In the genomic region with DNA sequence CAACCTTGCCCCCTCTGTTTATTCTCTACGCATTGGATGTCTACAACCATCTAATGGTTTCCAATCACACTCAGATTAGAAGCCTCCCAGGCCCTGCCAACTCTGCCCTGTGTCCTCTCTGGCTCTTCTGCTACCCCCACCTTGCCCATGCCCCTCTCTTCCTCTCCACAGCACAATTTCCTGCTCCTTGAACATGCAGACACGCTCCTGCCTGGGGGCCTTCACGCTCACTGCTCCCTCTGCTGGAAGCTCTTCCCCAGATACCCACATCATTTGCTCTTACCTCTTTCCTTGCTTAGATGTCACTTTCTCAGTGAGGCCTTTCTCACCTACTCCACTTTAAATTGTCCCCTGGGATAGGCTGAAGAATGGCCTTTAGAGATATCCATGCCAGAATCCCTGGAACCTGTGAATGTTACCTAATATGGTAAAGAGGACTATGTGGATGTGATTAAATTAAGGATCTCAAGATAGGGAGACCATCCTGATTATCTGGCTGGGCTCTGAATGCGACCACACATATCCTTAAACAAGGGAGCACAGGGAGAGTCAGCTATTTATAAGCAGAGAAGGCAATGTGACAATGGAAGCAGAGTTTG, we compare ENCODE assay signal across 9 cellular contexts. TPM values are rescaled to one million over a fixed set of nuclear protein-coding genes. Genes with fewer than 3 reads are reported as not detected.
DNase-seq lines count a peak whose midpoint lies in the region; ATAC-seq, FAIRE-seq and TF ChIP-seq lines count a peak whose summit lies in the region.
"Had no signal": no experiment of that assay in that cellular context is flagged by ENCODE, and none has a peak within 500 bp of the region (broad histone marks: within the 10 kb centered on the region; RNA-seq: fewer than 3 reads in every experiment).

No MANE protein-coding gene starts in this region.

- TF ChIP-seq RAD21 in K562 (CRISPR knock-in tag; conservative IDR thresholded peaks at IDR 0.05 in 1 of 2, IDR thresholded peaks at IDR 0.05 in 1 of 2) = peak in 1 of 2 experiments; percentile 14; a peak in 1 of 4 replicates

- no peak overlapping the region for H3K4me3 ChIP-seq in LNCaP clone FGC (ENCODE audit: low read depth, low read length)
- H3K4me3 ChIP-seq in K562 = no peak overlapping the region

- no peaks in the 10 kb centered on the region for H3K36me3 Mint-ChIP-seq in activated naive CD8-positive, alpha-beta T cell treated with anti-CD3 and anti-CD28 coated beads, Interleukin-2, amount 10 ng/mL, durations not matched to agents 7 days and 5 days
- H3K36me3 Mint-ChIP-seq in activated naive CD8-positive, alpha-beta T cell treated with anti-CD3 and anti-CD28 coated beads, Interleukin-2, amount 50 U/mL, for 24 hours (ENCODE audit: low read depth) = no peaks in the 10 kb centered on the region
- H3K36me3 Mint-ChIP-seq: activated naive CD8-positive, alpha-beta T cell had no signal

- H3K9me1 ChIP-seq in K562 (ENCODE audit: control insufficient read depth, insufficient read depth, low read length) = no peaks in the 10 kb centered on the region

- no peak overlapping the region for H3K27ac ChIP-seq in K562 (ENCODE audit: extremely low read depth, low read depth, low read length)

- BruUV-seq in K562 (replicated peaks; lab: Mats Ljungman, UMichigan) = no TSS peak

- peak; percentile 52 for ATAC-seq in activated naive CD8-positive, alpha-beta T cell treated with anti-CD3 and anti-CD28 coated beads, Interleukin-2, amount 10 ng/mL, durations not matched to agents 7 days and 5 days (ENCODE audit: low read depth)
- no peak for ATAC-seq in activated naive CD8-positive, alpha-beta T cell treated with anti-CD3 and anti-CD28 coated beads, Interleukin-2, amount 50 U/mL, for 24 hours
- peak; percentile 57; the same call in 2 of the 3 replicates for ATAC-seq in K562
- no peak for ATAC-seq in HG02981 (IDR thresholded peaks at IDR 0.05; ENCODE audit: unreplicated experiment)

- H3K79me2 ChIP-seq in K562 (ENCODE audit: control insufficient read depth, insufficient read depth, low read length) = no peaks in the 10 kb centered on the region

- 3% methylated on average over 4 of the region's 4 CpGs for WGBS in K562 (ENCODE audit: insufficient coverage, low coverage, missing lambda C conversion rate)

- H3K4me2 ChIP-seq in K562 (ENCODE audit: insufficient read depth, low read length) = no peak overlapping the region

- no peak for DNase-seq in activated naive CD8-positive, alpha-beta T cell treated with anti-CD3 and anti-CD28 coated beads, Interleukin-2, amount 10 ng/mL, durations not matched to agents 7 days and 5 days
- DNase-seq in activated naive CD8-positive, alpha-beta T cell treated with anti-CD3 and anti-CD28 coated beads, Interleukin-2, amount 50 U/mL, for 24 hours = no peak
- DNase-seq in LNCaP clone FGC (ENCODE audit: low read depth) (no peak), K562 (ENCODE audit: extremely low read depth in 1 of 4, low spot score in 3 of 4) (peak; percentile 15 to 25 (median 20)), medulla oblongata (ENCODE audit: extremely low spot score) (peak; percentile 21), NCI-H2107 (lab: John Stamatoyannopoulos, UW) (no peak), 8988T (no peak)

- TF ChIP-seq CTCF in LNCaP clone FGC (IDR thresholded peaks at IDR 0.05; ENCODE audit: control insufficient read depth, extremely low read depth, insufficient read depth) (peak; percentile 61), K562 (IDR thresholded peaks at IDR 0.05 in 2 of 3, conservative IDR thresholded peaks at IDR 0.05 in 1 of 3; ENCODE audit: insufficient read depth in 2 of 3, low read depth in 1 of 3, low read length in 3 of 3) (peak; percentile 38 to 43 (median 40); a peak in 4 of 6 replicates)

- in situ Hi-C loops in K562 (cut with MboI) = no loop called here

- POLR2A ChIA-PET in activated naive CD8-positive, alpha-beta T cell treated with anti-CD3 and anti-CD28 coated beads, Interleukin-2, amount 10 ng/mL, durations not matched to agents 7 days and 5 days (lab: Charles Lee) = no interaction called here
- POLR2A ChIA-PET in K562 (lab: Yijun Ruan, JAX) = no interaction called here

- peaks cover 12% of the 10 kb centered on the region for H3K27me3 Mint-ChIP-seq in activated naive CD8-positive, alpha-beta T cell treated with anti-CD3 and anti-CD28 coated beads, Interleukin-2, amount 10 ng/mL, durations not matched to agents 7 days and 5 days
- H3K27me3 Mint-ChIP-seq in activated naive CD8-positive, alpha-beta T cell treated with anti-CD3 and anti-CD28 coated beads, Interleukin-2, amount 50 U/mL, for 24 hours = peaks cover 1% of the 10 kb centered on the region
- H3K27me3 Mint-ChIP-seq: activated naive CD8-positive, alpha-beta T cell had no signal

- H3K9ac ChIP-seq in K562 (ENCODE audit: insufficient read depth in 1 of 2, low read depth in 2 of 2, low read length in 2 of 2) = no peak overlapping the region

- no peak for TF ChIP-seq POLR2A in K562 (conservative IDR thresholded peaks at IDR 0.05)

- no peak overlapping the region for H2AFZ ChIP-seq in K562 (ENCODE audit: low read depth, low read length)

- H3K4me1 Mint-ChIP-seq in activated naive CD8-positive, alpha-beta T cell treated with anti-CD3 and anti-CD28 coated beads, Interleukin-2, amount 10 ng/mL, durations not matched to agents 7 days and 5 days = peaks cover 5% of the 10 kb centered on the region
- H3K4me1 Mint-ChIP-seq in activated naive CD8-positive, alpha-beta T cell treated with anti-CD3 and anti-CD28 coated beads, Interleukin-2, amount 50 U/mL, for 24 hours = no peaks in the 10 kb centered on the region

- H3K4me1 ChIP-seq in K562 (replicated peaks in 1 of 2; ENCODE audit: control insufficient read depth in 2 of 2, insufficient read depth in 2 of 2, low read length in 2 of 2) = no peaks in the 10 kb centered on the region

- no peaks in the 10 kb centered on the region for H3K36me3 ChIP-seq in K562 (ENCODE audit: control insufficient read depth, insufficient read depth, low read length)

- H3K4me3 Mint-ChIP-seq in activated naive CD8-positive, alpha-beta T cell treated with anti-CD3 and anti-CD28 coated beads, Interleukin-2, amount 10 ng/mL, durations not matched to agents 7 days and 5 days = no peak overlapping the region
- H3K4me3 Mint-ChIP-seq in activated naive CD8-positive, alpha-beta T cell treated with anti-CD3 and anti-CD28 coated beads, Interleukin-2, amount 50 U/mL, for 24 hours = no peak overlapping the region
- H3K4me3 Mint-ChIP-seq: activated naive CD8-positive, alpha-beta T cell had no signal

- no peak for FAIRE-seq in K562 (lab: Jason Lieb, UNC)

- TF ChIP-seq EP300 in K562 (IDR thresholded peaks at IDR 0.05; ENCODE audit: low read length) = no peak

- CTCF ChIA-PET in K562 (lab: Yijun Ruan, JAX; ENCODE audit: low intra/inter-chr PET ratio) = no interaction called here

- H3K27ac Mint-ChIP-seq in activated naive CD8-positive, alpha-beta T cell treated with anti-CD3 and anti-CD28 coated beads, Interleukin-2, amount 10 ng/mL, durations not matched to agents 7 days and 5 days = no peak overlapping the region
- H3K27ac Mint-ChIP-seq in activated naive CD8-positive, alpha-beta T cell treated with anti-CD3 and anti-CD28 coated beads, Interleukin-2, amount 50 U/mL, for 24 hours = no peak overlapping the region
- H3K27ac Mint-ChIP-seq: activated naive CD8-positive, alpha-beta T cell had no signal

- intact Hi-C loops in K562 (cut with micrococcal nuclease) = no loop called here

- H3K27me3 ChIP-seq in K562 (ENCODE audit: control insufficient read depth in 2 of 2, insufficient read depth in 2 of 2, low read length in 2 of 2) = peaks cover 0 to 10% of the 10 kb centered on the region in 2 experiments; a peak in 2 of 5 replicates

- H3K9me3 Mint-ChIP-seq in activated naive CD8-positive, alpha-beta T cell treated with anti-CD3 and anti-CD28 coated beads, Interleukin-2, amount 10 ng/mL, durations not matched to agents 7 days and 5 days = no peaks in the 10 kb centered on the region
- no peaks in the 10 kb centered on the region for H3K9me3 Mint-ChIP-seq in activated naive CD8-positive, alpha-beta T cell treated with anti-CD3 and anti-CD28 coated beads, Interleukin-2, amount 50 U/mL, for 24 hours

- H4K20me1 ChIP-seq in K562 (replicated peaks; ENCODE audit: control insufficient read depth, insufficient read depth, low read length) = no peaks in the 10 kb centered on the region; the same call in 1 of the 2 replicates

- H3K9me3 ChIP-seq in K562 (replicated peaks; ENCODE audit: control insufficient read depth, insufficient read depth, low read depth, low read length) = no peaks in the 10 kb centered on the region

TF ChIP-seq in K562, 482 proteins besides CTCF, POLR2A, EP300 and RAD21:
- TF ChIP-seq SP1 (CRISPR knock-in tag; IDR thresholded peaks at IDR 0.05) (no peak), KLF16 (IDR thresholded peaks at IDR 0.05) (no peak), SMC3 (conservative IDR thresholded peaks at IDR 0.05; ENCODE audit: insufficient read depth, low read depth, low read length) (0 out of 2 replicates have a peak, but pooled peaks have one; percentile 22), ZNF584 (CRISPR knock-in tag; IDR thresholded peaks at IDR 0.05; ENCODE audit: low read depth) (no peak), MCM3 (IDR thresholded peaks at IDR 0.05) (no peak), SMARCA5 (IDR thresholded peaks at IDR 0.05) (no peak), KHSRP (IDR thresholded peaks at IDR 0.05) (no peak), BMI1 (IDR thresholded peaks at IDR 0.05; ENCODE audit: low read length) (no peak)

RNA-seq across cellular contexts. Expression of gene KY, which starts 9.9 kb away (rescaled TPM):
- not detected for total RNA-seq in activated naive CD8-positive, alpha-beta T cell treated with anti-CD3 and anti-CD28 coated beads, Interleukin-2, amount 10 ng/mL, durations not matched to agents 7 days and 5 days
- not detected in 2 replicates for total RNA-seq in K562 (2011; cell fraction: chromatin; rRNA removed; ENCODE audit: low replicate concordance)
- total RNA-seq in K562 (2011; cell fraction: nucleolus; rRNA removed) = not detected in 2 replicates
- not detected in 2 replicates for total RNA-seq in K562 (2011; cell fraction: nucleoplasm; rRNA removed)
- total RNA-seq in K562 (2014; rRNA removed) (not detected in 2 replicates), K562 (2014; rRNA removed; fragmentation: Illumina TruSeq; extraction: Trizol) (not detected in 2 replicates), K562 (2015; rRNA removed; fragmentation: Illumina TruSeq; extraction: Trizol) (not detected in 2 replicates), K562 (2021) (not detected in 2 replicates)
- polyA plus RNA-seq in K562 (2011; rRNA removed) (not detected in 2 replicates), K562 (2014; fragmentation: Illumina TruSeq; extraction: Trizol) (not detected in 2 replicates), K562 (2014; fragmentation: Nextera tagmentation; extraction: Ambion mirVana) (not detected), K562 (2014; rRNA removed) (not detected in 2 replicates)
- not detected in 2 replicates for polyA plus RNA-seq in K562 (2011; cell fraction: cytosol; rRNA removed)
- not detected in 2 replicates for polyA plus RNA-seq in K562 (2011; cell fraction: nucleus; rRNA removed)
- polyA plus RNA-seq in K562 (2012) = not detected in 2 replicates
- polyA minus RNA-seq in K562 (2011; rRNA and poly(A)+ RNA removed) = not detected in 2 replicates
- polyA minus RNA-seq in K562 (2011; cell fraction: cytosol; rRNA and poly(A)+ RNA removed) = not detected in 2 replicates
- polyA minus RNA-seq in K562 (2011; cell fraction: nucleus; rRNA and poly(A)+ RNA removed) = not detected in 2 replicates

Comparison
In these comparisons a context has a peak if more than half of its experiments do, and no peak if none do; other contexts are left out.
1. ATAC-seq: peak in activated naive CD8-positive, alpha-beta T cell treated with anti-CD3 and anti-CD28 coated beads, Interleukin-2, amount 10 ng/mL, durations not matched to agents 7 days and 5 days (single experiment) and K562 (single experiment); none in activated naive CD8-positive, alpha-beta T cell treated with anti-CD3 and anti-CD28 coated beads, Interleukin-2, amount 50 U/mL, for 24 hours (single experiment) and HG02981 (single experiment).
2. DNase-seq: peak in K562 (4 of 4) and medulla oblongata (single experiment); none in activated naive CD8-positive, alpha-beta T cell treated with anti-CD3 and anti-CD28 coated beads, Interleukin-2, amount 10 ng/mL, durations not matched to agents 7 days and 5 days (single experiment), activated naive CD8-positive, alpha-beta T cell treated with anti-CD3 and anti-CD28 coated beads, Interleukin-2, amount 50 U/mL, for 24 hours (single experiment), LNCaP clone FGC (single experiment), NCI-H2107 (single experiment) and 8988T (single experiment).